Comparison of ENCODE assay signal across 26 cellular contexts in the genomic region with DNA sequence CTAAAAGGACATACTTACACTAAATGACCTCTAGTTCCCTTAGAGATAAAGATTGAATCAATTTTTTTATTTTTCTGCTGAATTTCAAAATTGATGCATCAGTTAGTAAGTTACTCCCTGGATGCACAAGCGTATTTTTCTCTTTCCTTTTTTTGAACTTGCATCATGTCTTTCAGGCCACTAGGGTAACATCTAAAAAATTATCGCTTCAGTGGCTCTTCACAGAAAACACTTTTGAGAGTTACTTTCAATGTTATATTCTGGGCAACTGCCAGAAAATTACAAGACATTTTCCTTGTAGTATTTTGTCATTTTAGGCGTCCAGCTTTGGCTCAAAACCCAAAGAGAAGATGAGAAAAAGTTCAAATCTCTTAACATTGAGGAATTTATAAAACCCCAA. TPM values are rescaled to one million over a fixed set of nuclear protein-coding genes. Genes with fewer than 3 reads are reported as not detected.
DNase-seq lines count a peak whose midpoint lies in the region; ATAC-seq and TF ChIP-seq lines count a peak whose summit lies in the region.
"Had no signal": no experiment of that assay in that cellular context is flagged by ENCODE, and none has a peak within 500 bp of the region (broad histone marks: within the 10 kb centered on the region; RNA-seq: fewer than 3 reads in every experiment).

No MANE protein-coding gene starts in this region.

- peaks cover 36% of the 10 kb centered on the region for H3K4me1 Mint-ChIP-seq in HFFc6 (ENCODE audit: low read depth)
- H3K4me1 Mint-ChIP-seq in chondrocyte (ENCODE audit: low read depth): no peaks in the 10 kb centered on the region
- H3K4me1 Mint-ChIP-seq in naive B cell: peaks cover 0 to 5% (median 0%) of the 10 kb centered on the region in 3 donors
- peaks cover 6% of the 10 kb centered on the region for H3K4me1 Mint-ChIP-seq in activated T-helper 17 cell treated with anti-CD3 and anti-CD28 coated beads, Interleukin-2, amount 50 U/mL, for 72 hours
- H3K4me1 Mint-ChIP-seq: activated CD4-positive, alpha-beta T cell treated with anti-CD3 and anti-CD28 coated beads, Interleukin-2, amount 10 ng/mL, durations not matched to agents 24 days and 14 days had no signal

- H3K36me3 Mint-ChIP-seq in HFFc6 (ENCODE audit: low read depth) (peaks cover 14% of the 10 kb centered on the region), chondrocyte (ENCODE audit: low read depth) (no peaks in the 10 kb centered on the region), naive B cell (no peaks in the 10 kb centered on the region)
- H3K36me3 Mint-ChIP-seq in activated T-helper 17 cell treated with anti-CD3 and anti-CD28 coated beads, Interleukin-2, amount 50 U/mL, for 72 hours (ENCODE audit: low read depth): no peaks in the 10 kb centered on the region
- H3K36me3 Mint-ChIP-seq: CD8-positive, alpha-beta T cell; stimulated activated effector memory CD8-positive, alpha-beta T cell treated with anti-CD3 and anti-CD28 coated beads, Interleukin-12 subunit alpha, Interleukin-12 subunit beta, amount 100 ng/mL, for 72 hours had no signal

- H3K4me3 ChIP-seq in AG10803 (ENCODE audit: low read length): no peak overlapping the region
- H3K4me3 ChIP-seq: body of pancreas, suprapubic skin had no signal

- H3K27me3 Mint-ChIP-seq in HFFc6 (ENCODE audit: insufficient read depth) (no peaks in the 10 kb centered on the region), chondrocyte (ENCODE audit: low read depth) (no peaks in the 10 kb centered on the region), naive B cell (peaks cover 0 to 9% (median 8%) of the 10 kb centered on the region in 3 donors)
- H3K27me3 Mint-ChIP-seq in activated T-helper 17 cell treated with anti-CD3 and anti-CD28 coated beads, Interleukin-2, amount 50 U/mL, for 72 hours: no peaks in the 10 kb centered on the region
- H3K27me3 Mint-ChIP-seq: activated CD4-positive, alpha-beta T cell treated with anti-CD3 and anti-CD28 coated beads, Interleukin-2, amount 10 ng/mL, durations not matched to agents 24 days and 14 days; activated naive CD8-positive, alpha-beta T cell treated with anti-CD3 and anti-CD28 coated beads, Interleukin-2, amount 50 U/mL, for 24 hours had no signal

- no peak overlapping the region for H3K27ac Mint-ChIP-seq in HFFc6
- no peak overlapping the region for H3K27ac Mint-ChIP-seq in chondrocyte (ENCODE audit: unreplicated experiment)
- no peak overlapping the region for H3K27ac Mint-ChIP-seq in naive B cell
- no peak overlapping the region for H3K27ac Mint-ChIP-seq in activated T-helper 17 cell treated with anti-CD3 and anti-CD28 coated beads, Interleukin-2, amount 50 U/mL, for 72 hours
- H3K27ac Mint-ChIP-seq: activated CD4-positive, alpha-beta T cell treated with anti-CD3 and anti-CD28 coated beads, Interleukin-2, amount 10 ng/mL, durations not matched to agents 24 days and 14 days; activated naive CD8-positive, alpha-beta T cell treated with anti-CD3 and anti-CD28 coated beads, Interleukin-2, amount 50 U/mL, for 24 hours; CD8-positive, alpha-beta T cell; naive thymus-derived CD8-positive, alpha-beta T cell; stimulated activated effector memory CD8-positive, alpha-beta T cell treated with anti-CD3 and anti-CD28 coated beads, Interleukin-12 subunit alpha, Interleukin-12 subunit beta, amount 100 ng/mL, for 72 hours had no signal

- no peak for DNase-seq in AG10803 (ENCODE audit: low read depth)
- DNase-seq in HFFc6: no peak
- DNase-seq in chondrocyte (ENCODE audit: low spot score): no peak
- DNase-seq in naive B cell: no peak
- no peak for DNase-seq in H4 (ENCODE audit: low spot score)
- DNase-seq in NCI-H226: no peak
- no peak for DNase-seq in NCI-H1092 treated with DMSO at 0.1 percent for 48 hours (lab: John Stamatoyannopoulos, UW)
- DNase-seq: activated CD4-positive, alpha-beta T cell treated with anti-CD3 and anti-CD28 coated beads, Interleukin-2, amount 10 ng/mL, durations not matched to agents 24 days and 14 days; activated CD8-positive, alpha-beta memory T cell treated with anti-CD3 and anti-CD28 coated beads, Interleukin-2, amount 50 U/mL, for 48 hours; activated effector memory CD4-positive, alpha-beta T cell treated with anti-CD3 and anti-CD28 coated beads, Interleukin-2, amount 50 U/mL, for 16 hours; activated naive CD8-positive, alpha-beta T cell treated with anti-CD3 and anti-CD28 coated beads, Interleukin-2, amount 50 U/mL, for 24 hours; body of pancreas; CD8-positive, alpha-beta T cell; cortex of kidney; DMS79; foreskin melanocyte; kidney glomerular epithelial cell; naive thymus-derived CD8-positive, alpha-beta T cell; NCI-H1436; NCI-H524; posterior cingulate gyrus had no signal

- H3K9me3 Mint-ChIP-seq in HFFc6 (no peaks in the 10 kb centered on the region), chondrocyte (ENCODE audit: low read depth) (peaks cover 26% of the 10 kb centered on the region), naive B cell (no peaks in the 10 kb centered on the region)
- H3K9me3 Mint-ChIP-seq in activated T-helper 17 cell treated with anti-CD3 and anti-CD28 coated beads, Interleukin-2, amount 50 U/mL, for 72 hours: peaks cover 9% of the 10 kb centered on the region
- H3K9me3 Mint-ChIP-seq: activated CD4-positive, alpha-beta T cell treated with anti-CD3 and anti-CD28 coated beads, Interleukin-2, amount 10 ng/mL, durations not matched to agents 24 days and 14 days had no signal

- H3K4me3 Mint-ChIP-seq in HFFc6 (no peak overlapping the region), chondrocyte (ENCODE audit: unreplicated experiment) (no peak overlapping the region), naive B cell (no peak overlapping the region)
- H3K4me3 Mint-ChIP-seq in activated T-helper 17 cell treated with anti-CD3 and anti-CD28 coated beads, Interleukin-2, amount 50 U/mL, for 72 hours: no peak overlapping the region
- H3K4me3 Mint-ChIP-seq: activated CD4-positive, alpha-beta T cell treated with anti-CD3 and anti-CD28 coated beads, Interleukin-2, amount 10 ng/mL, durations not matched to agents 24 days and 14 days; activated naive CD8-positive, alpha-beta T cell treated with anti-CD3 and anti-CD28 coated beads, Interleukin-2, amount 50 U/mL, for 24 hours; CD8-positive, alpha-beta T cell; naive thymus-derived CD8-positive, alpha-beta T cell; stimulated activated effector memory CD8-positive, alpha-beta T cell treated with anti-CD3 and anti-CD28 coated beads, Interleukin-12 subunit alpha, Interleukin-12 subunit beta, amount 100 ng/mL, for 72 hours had no signal

- peak; percentile 58 to 63 for ATAC-seq in naive B cell (ENCODE audit: low read depth in 2 of 2)
- no peak for ATAC-seq in activated T-helper 17 cell treated with anti-CD3 and anti-CD28 coated beads, Interleukin-2, amount 50 U/mL, for 72 hours (replicated peaks)
- ATAC-seq: activated naive CD8-positive, alpha-beta T cell treated with anti-CD3 and anti-CD28 coated beads, Interleukin-2, amount 50 U/mL, for 24 hours; body of pancreas; CD8-positive, alpha-beta T cell; HCT116; naive thymus-derived CD8-positive, alpha-beta T cell; Right ventricle myocardium inferior; stimulated activated effector memory CD8-positive, alpha-beta T cell treated with anti-CD3 and anti-CD28 coated beads, Interleukin-12 subunit alpha, Interleukin-12 subunit beta, amount 100 ng/mL, for 72 hours had no signal

- 0 out of 2 replicates have a peak, but pooled peaks have one; percentile 4 for TF ChIP-seq CTCF in AG10803 (conservative IDR thresholded peaks at IDR 0.05; ENCODE audit: low read length)
- TF ChIP-seq CTCF in HFFc6 (IDR thresholded peaks at IDR 0.05): peak; percentile 60
- peak; percentile 50 for TF ChIP-seq CTCF in chondrocyte (IDR thresholded peaks at IDR 0.05)

RNA-seq across cellular contexts. Expression of gene DSEL, which starts 59.8 kb away (rescaled TPM):
- total RNA-seq in HFFc6 (2021; fragmentation: NEBNext Ultra II Directional; extraction: Animal tissue kit (Norgen Biotek cat#: 25700)): 10 to 100 TPM; 71.4 to 87.0 (median 80.1) TPM
- 49.3 to 86.6 TPM (median 49.8 TPM) in 3 replicates for total RNA-seq in chondrocyte
- under 1 TPM in 5 of 6 donors, not detected in 1; 0.11 to 0.45 (median 0.13) TPM for polyA plus RNA-seq in naive B cell (ENCODE audit: low read depth in 6 of 6)
- 25.1 and 25.8 TPM in 2 replicates for total RNA-seq in H4 (2014; rRNA removed; shearing (Covaris generic))
- under 1 TPM; 0.15 to 0.50 TPM for total RNA-seq in activated T-helper 17 cell treated with anti-CD3 and anti-CD28 coated beads, Interleukin-2, amount 50 U/mL, for 72 hours
- total RNA-seq: activated CD4-positive, alpha-beta T cell treated with anti-CD3 and anti-CD28 coated beads, Interleukin-2, amount 10 ng/mL, durations not matched to agents 24 days and 14 days had no signal

Comparison
In these comparisons a context has a peak if more than half of its experiments do, and no peak if none do; other contexts are left out.
1. CTCF ChIP-seq: peak in every context shown above with its lines; median percentile 60 in HFFc6; 50 in chondrocyte; 4 in AG10803.
2. RNA of gene DSEL, which starts 59.8 kb away (total RNA-seq): 71.4 to 87.0 TPM in HFFc6, 49.3 to 86.6 TPM in chondrocyte and 25.1 to 25.8 TPM in H4; 0.15 to 0.50 TPM in activated T-helper 17 cell treated with anti-CD3 and anti-CD28 coated beads, Interleukin-2, amount 50 U/mL, for 72 hours; every median in the first group is over 10 times any median in the second.